Comparison of ENCODE assay signal across 8 cellular contexts in the genomic region with DNA sequence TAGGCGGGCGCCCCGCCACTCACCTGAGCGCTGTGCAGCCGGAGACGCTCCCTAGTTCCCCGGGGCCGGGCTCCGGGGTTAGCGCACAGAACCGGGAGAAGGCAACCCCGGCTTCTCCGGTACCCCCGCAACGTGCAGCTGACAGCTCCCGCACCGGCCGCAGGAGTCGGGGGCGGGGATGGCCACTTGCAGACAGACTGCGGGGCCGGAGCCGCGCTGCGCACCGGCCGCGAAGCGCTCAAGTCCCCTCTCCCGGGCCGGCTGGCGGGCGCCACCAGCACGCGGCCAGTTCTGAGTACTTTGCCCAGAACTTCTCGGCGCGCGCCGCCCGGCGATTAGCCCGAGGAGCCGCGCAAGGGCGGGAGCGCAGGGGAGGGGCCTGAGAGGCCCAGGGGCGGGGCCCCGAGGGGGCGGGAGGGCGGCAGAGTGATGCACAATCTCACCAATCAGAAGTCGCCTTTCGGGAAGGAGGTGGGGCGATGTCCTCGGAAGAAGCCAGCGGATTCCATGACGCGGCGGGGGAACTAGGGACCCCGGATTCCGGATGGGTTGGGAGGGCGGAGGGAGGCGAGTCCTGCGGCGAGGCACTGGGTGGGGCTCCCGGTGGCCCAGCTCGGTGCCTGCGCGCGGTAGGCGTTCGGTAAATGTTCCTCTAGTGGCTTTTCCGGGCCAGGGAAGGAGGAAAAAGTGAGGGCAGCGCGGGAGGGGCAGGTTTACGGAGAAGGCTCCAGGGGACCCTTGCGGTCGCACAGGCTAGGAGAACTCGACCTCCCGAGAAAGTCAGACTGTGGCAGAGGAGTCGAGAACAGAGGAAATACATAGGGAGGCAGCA. TPM values are rescaled to one million over a fixed set of nuclear protein-coding genes. Genes with fewer than 3 reads are reported as not detected.
DNase-seq lines count a peak whose midpoint lies in the region; ATAC-seq and TF ChIP-seq lines count a peak whose summit lies in the region.

A gene with protein sequence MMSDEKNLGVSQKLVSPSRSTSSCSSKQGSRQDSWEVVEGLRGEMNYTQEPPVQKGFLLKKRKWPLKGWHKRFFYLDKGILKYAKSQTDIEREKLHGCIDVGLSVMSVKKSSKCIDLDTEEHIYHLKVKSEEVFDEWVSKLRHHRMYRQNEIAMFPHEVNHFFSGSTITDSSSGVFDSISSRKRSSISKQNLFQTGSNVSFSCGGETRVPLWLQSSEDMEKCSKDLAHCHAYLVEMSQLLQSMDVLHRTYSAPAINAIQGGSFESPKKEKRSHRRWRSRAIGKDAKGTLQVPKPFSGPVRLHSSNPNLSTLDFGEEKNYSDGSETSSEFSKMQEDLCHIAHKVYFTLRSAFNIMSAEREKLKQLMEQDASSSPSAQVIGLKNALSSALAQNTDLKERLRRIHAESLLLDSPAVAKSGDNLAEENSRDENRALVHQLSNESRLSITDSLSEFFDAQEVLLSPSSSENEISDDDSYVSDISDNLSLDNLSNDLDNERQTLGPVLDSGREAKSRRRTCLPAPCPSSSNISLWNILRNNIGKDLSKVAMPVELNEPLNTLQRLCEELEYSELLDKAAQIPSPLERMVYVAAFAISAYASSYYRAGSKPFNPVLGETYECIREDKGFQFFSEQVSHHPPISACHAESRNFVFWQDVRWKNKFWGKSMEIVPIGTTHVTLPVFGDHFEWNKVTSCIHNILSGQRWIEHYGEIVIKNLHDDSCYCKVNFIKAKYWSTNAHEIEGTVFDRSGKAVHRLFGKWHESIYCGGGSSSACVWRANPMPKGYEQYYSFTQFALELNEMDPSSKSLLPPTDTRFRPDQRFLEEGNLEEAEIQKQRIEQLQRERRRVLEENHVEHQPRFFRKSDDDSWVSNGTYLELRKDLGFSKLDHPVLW (minus strand): TSS at position 316 of the 832 bp plus-strand sequence. CDS start 87,706 bp downstream, outside the sequence.

- TF ChIP-seq CTCF in lower leg skin (IDR thresholded peaks at IDR 0.05), result no peak

- peak within 1 kb of the TSS; percentile 77 for H3K4me3 ChIP-seq in lower leg skin (ENCODE audit: low read depth, poor library complexity, severe bottlenecking)

- peak; percentile 38 to 95 (median 89) for DNase-seq in C1 segment of cervical spinal cord (lab: John Stamatoyannopoulos, UW)
- DNase-seq in NCI-H69 (lab: John Stamatoyannopoulos, UW), result peak; percentile 93
- peak; percentile 95 for DNase-seq in activated CD4-positive, alpha-beta T cell treated with anti-CD3 and anti-CD28 coated beads, Interleukin-2, amount 50 U/mL, for 4 hours
- peak; percentile 91 to 95 for DNase-seq in dermis microvascular lymphatic vessel endothelial cell (ENCODE audit: low read depth in 2 of 2)
- peak; percentile 94 to 99 for DNase-seq in lower leg skin (ENCODE audit: low spot score in 2 of 2)
- peak; percentile 93 to 94 for DNase-seq in stimulated activated CD4-positive, alpha-beta T cell treated with anti-CD3 and anti-CD28 coated beads, Interleukin-4, amount 100 ng/mL, for 4 hours

- 0 to 1% methylated on average over 44 to 68 of the region's 81 CpGs for WGBS in lower leg skin, 2 donors

- intact Hi-C loops in lower leg skin (cut with DNase I; ENCODE audit: low total_unique reads), result loop anchor here (5.0 kb wide), 1 partner anchor 163 kb away; no protein-coding TSS in a partner anchor

- ATAC-seq in GM19328 (IDR thresholded peaks at IDR 0.05; ENCODE audit: unreplicated experiment), result peak; percentile 65
- ATAC-seq in HG03469 (IDR thresholded peaks at IDR 0.05; ENCODE audit: unreplicated experiment), result peak; percentile 51

- no peak for TF ChIP-seq POLR2A in lower leg skin (IDR thresholded peaks at IDR 0.05)

RNA-seq across cellular contexts. Expression of the gene that starts here (rescaled TPM):
- total RNA-seq in dermis microvascular lymphatic vessel endothelial cell (17.2 and 17.3 TPM in 2 replicates), lower leg skin (10 to 100 TPM; 21.9 to 40.3 (median 23.7) TPM)

Comparison
In these comparisons a context has a peak if more than half of its experiments do, and no peak if none do; other contexts are left out.
1. Peak in every context shown above with its lines: DNase-seq, ATAC-seq and H3K4me3 ChIP-seq.